ENCODE assay signal across 16 cellular contexts in genomic region chr7:90804370-90804769, GRCh38.
"Had no signal": no experiment of that assay in that cellular context is flagged by ENCODE, and none has a peak within 500 bp of the region (broad histone marks: within the 10 kb centered on the region; RNA-seq: fewer than 3 reads in every experiment).

No MANE protein-coding gene starts in this region.

- H3K4me1 Mint-ChIP-seq: activated CD4-positive, alpha-beta T cell treated with anti-CD3 and anti-CD28 coated beads, Interleukin-2, amount 10 ng/mL, durations not matched to agents 24 days and 14 days; activated naive CD4-positive, alpha-beta T cell treated with anti-CD3 and anti-CD28 coated beads, Interleukin-2, amount 10 ng/mL, durations not matched to agents 7 days and 5 days; activated T-helper 17 cell treated with anti-CD3 and anti-CD28 coated beads, Interleukin-2, amount 50 U/mL, for 72 hours; naive thymus-derived CD8-positive, alpha-beta T cell had no signal

- H3K36me3 Mint-ChIP-seq: activated naive CD4-positive, alpha-beta T cell treated with anti-CD3 and anti-CD28 coated beads, Interleukin-2, amount 10 ng/mL, durations not matched to agents 7 days and 5 days; naive thymus-derived CD8-positive, alpha-beta T cell had no signal

- DNase-seq: activated B cell treated with CpG ODN at 0.5 μM for 24 hours; activated CD4-positive, alpha-beta T cell treated with anti-CD3 and anti-CD28 coated beads, Interleukin-2, amount 10 ng/mL, durations not matched to agents 24 days and 14 days; activated CD8-positive, alpha-beta memory T cell treated with anti-CD3 and anti-CD28 coated beads for 24 hours; activated naive CD4-positive, alpha-beta T cell treated with anti-CD3 and anti-CD28 coated beads, Interleukin-2, amount 10 ng/mL, durations not matched to agents 7 days and 5 days; activated T-cell treated with anti-CD3 and anti-CD28 coated beads for 4 hours; amniotic stem cell; lower lobe of right lung; mucosa of descending colon; naive thymus-derived CD8-positive, alpha-beta T cell; right lobe of liver; spleen; stimulated activated CD4-positive, alpha-beta T cell treated with anti-CD3 and anti-CD28 coated beads, Interleukin-1b, Interleukin-23, amount 100 ng/mL, for 48 hours; stimulated activated naive B cell treated with anti-CD40 and anti-IgM and Interleukin-4, amounts not matched to agents 10 μg/mL and 1 μg/mL and 100 μg/mL, for 72 hours; T-helper 2 cell had no signal

- H3K27me3 Mint-ChIP-seq: activated B cell treated with CpG ODN at 0.5 μM for 24 hours; activated CD4-positive, alpha-beta T cell treated with anti-CD3 and anti-CD28 coated beads, Interleukin-2, amount 10 ng/mL, durations not matched to agents 24 days and 14 days; activated naive CD4-positive, alpha-beta T cell treated with anti-CD3 and anti-CD28 coated beads, Interleukin-2, amount 10 ng/mL, durations not matched to agents 7 days and 5 days; activated T-helper 17 cell treated with anti-CD3 and anti-CD28 coated beads, Interleukin-2, amount 50 U/mL, for 72 hours; naive thymus-derived CD8-positive, alpha-beta T cell; stimulated activated naive B cell treated with anti-CD40 and anti-IgM and Interleukin-4, amounts not matched to agents 10 μg/mL and 1 μg/mL and 100 μg/mL, for 72 hours had no signal

- FAIRE-seq: TTC549 had no signal

- H3K27ac Mint-ChIP-seq: activated B cell treated with CpG ODN at 0.5 μM for 24 hours; activated CD4-positive, alpha-beta T cell treated with anti-CD3 and anti-CD28 coated beads, Interleukin-2, amount 10 ng/mL, durations not matched to agents 24 days and 14 days; activated naive CD4-positive, alpha-beta T cell treated with anti-CD3 and anti-CD28 coated beads, Interleukin-2, amount 10 ng/mL, durations not matched to agents 7 days and 5 days; activated T-helper 17 cell treated with anti-CD3 and anti-CD28 coated beads, Interleukin-2, amount 50 U/mL, for 72 hours; naive thymus-derived CD8-positive, alpha-beta T cell; stimulated activated naive B cell treated with anti-CD40 and anti-IgM and Interleukin-4, amounts not matched to agents 10 μg/mL and 1 μg/mL and 100 μg/mL, for 72 hours had no signal

- ATAC-seq: activated T-helper 17 cell treated with anti-CD3 and anti-CD28 coated beads, Interleukin-2, amount 50 U/mL, for 72 hours; lower lobe of right lung; mucosa of descending colon; naive thymus-derived CD8-positive, alpha-beta T cell; right lobe of liver; stimulated activated naive B cell treated with anti-CD40 and anti-IgM and Interleukin-4, amounts not matched to agents 10 μg/mL and 1 μg/mL and 100 μg/mL, for 72 hours had no signal

- H3K4me3 Mint-ChIP-seq: activated B cell treated with CpG ODN at 0.5 μM for 24 hours; activated CD4-positive, alpha-beta T cell treated with anti-CD3 and anti-CD28 coated beads, Interleukin-2, amount 10 ng/mL, durations not matched to agents 24 days and 14 days; activated naive CD4-positive, alpha-beta T cell treated with anti-CD3 and anti-CD28 coated beads, Interleukin-2, amount 10 ng/mL, durations not matched to agents 7 days and 5 days; activated T-helper 17 cell treated with anti-CD3 and anti-CD28 coated beads, Interleukin-2, amount 50 U/mL, for 72 hours; naive thymus-derived CD8-positive, alpha-beta T cell; stimulated activated naive B cell treated with anti-CD40 and anti-IgM and Interleukin-4, amounts not matched to agents 10 μg/mL and 1 μg/mL and 100 μg/mL, for 72 hours had no signal
